ENCODE assay signal across 8 cellular contexts in genomic region chr19:14364098-14364443, GRCh38. TPM values are rescaled to one million over a fixed set of nuclear protein-coding genes. Genes with fewer than 3 reads are reported as not detected.
DNase-seq lines count a peak whose midpoint lies in the region; ATAC-seq, FAIRE-seq and TF ChIP-seq lines count a peak whose summit lies in the region.
"Not testable (repeated sequence)": the region's sequence is repeated elsewhere in the genome, so short reads cannot be mapped to it uniquely, and the experiment has no call there.

No MANE protein-coding gene starts in this region.

- not testable (repeated sequence) for H3K9me3 ChIP-seq in T-helper 17 cell (ENCODE audit: control insufficient read depth, low read length, poor library complexity, severe bottlenecking); H1 (ENCODE audit: insufficient read depth in 2 of 2, low read depth in 1 of 2, low read length in 1 of 2); iPS-20b (ENCODE audit: insufficient read depth, low read depth, low read length)

- not testable (repeated sequence) for H4K20me1 ChIP-seq in H1 (replicated peaks in 1 of 2; ENCODE audit: control insufficient read depth in 1 of 2, insufficient read depth in 2 of 2, low read length in 2 of 2)

- H3K36me3 Mint-ChIP-seq in T-helper 17 cell (ENCODE audit: low read depth); nephron (ENCODE audit: low read depth); stimulated activated memory B cell treated with anti-CD40 and anti-IgM and Interleukin-4, amounts not matched to agents 10 μg/mL and 1 μg/mL and 100 μg/mL, for 72 hours: not testable (repeated sequence)
- H3K36me3 Mint-ChIP-seq in activated naive CD4-positive, alpha-beta T cell treated with anti-CD3 and anti-CD28 coated beads, Interleukin-2, amount 50 U/mL, for 72 hours: peaks cover 0 to 11% of the 10 kb centered on the region in 2 donors

- not testable (repeated sequence) for H2BK120ac ChIP-seq in H1 (replicated peaks; ENCODE audit: low read depth, low read length)

- H3K56ac ChIP-seq in H1 (replicated peaks; ENCODE audit: insufficient read length, low read depth, low read length): not testable (repeated sequence)

- not testable (repeated sequence) for H2AK5ac ChIP-seq in H1 (ENCODE audit: low read depth, low read length)

- H3K4me1 Mint-ChIP-seq in T-helper 17 cell: peaks cover 32% of the 10 kb centered on the region
- peaks cover 32% of the 10 kb centered on the region for H3K4me1 Mint-ChIP-seq in nephron
- peaks cover 43% of the 10 kb centered on the region for H3K4me1 Mint-ChIP-seq in stimulated activated memory B cell treated with anti-CD40 and anti-IgM and Interleukin-4, amounts not matched to agents 10 μg/mL and 1 μg/mL and 100 μg/mL, for 72 hours

- H3K18ac ChIP-seq in H1 (ENCODE audit: extremely low read depth, low read length): not testable (repeated sequence)

- not testable (repeated sequence) for H3K4ac ChIP-seq in H1 (replicated peaks; ENCODE audit: insufficient read length, low read depth, low read length)

- not testable (repeated sequence) for H2BK15ac ChIP-seq in H1 (ENCODE audit: low read length)

- H3K27me3 ChIP-seq in ACC112 (ENCODE audit: insufficient read depth, low read length); H1 (replicated peaks in 1 of 4; ENCODE audit: control insufficient read depth in 3 of 4, extremely low read depth in 1 of 4, insufficient read depth in 3 of 4, low read length in 3 of 4); iPS-20b (ENCODE audit: insufficient read depth, low read length): not testable (repeated sequence)

- H2BK5ac ChIP-seq in H1 (ENCODE audit: low read depth, low read length): not testable (repeated sequence)

- H3K14ac ChIP-seq in H1 (ENCODE audit: insufficient read length): not testable (repeated sequence)

- WGBS in H1 (ENCODE audit: extremely low coverage in 1 of 2, insufficient coverage in 1 of 2, insufficient read length in 1 of 2, insufficient replicate concordance in 2 of 2, low coverage in 1 of 2, low lambda C conversion rate in 2 of 2, missing lambda C conversion rate in 1 of 2), 2 experiments: 83% methylated on average over 9 of the region's 9 CpGs; no CpG with 5 or more reads in 1 of the 2 experiments

- DNase-seq in HFF-Myc (ENCODE audit: extremely low read depth, low read depth); T-helper 17 cell; activated naive CD4-positive, alpha-beta T cell treated with anti-CD3 and anti-CD28 coated beads, Interleukin-2, amount 50 U/mL, for 72 hours (ENCODE audit: low spot score in 2 of 2); H1 (ENCODE audit: low read depth in 1 of 2, low spot score in 2 of 2): not testable (repeated sequence)

- H3K4me3 ChIP-seq in ACC112 (ENCODE audit: low read depth, low read length) (peak overlapping the region; percentile 67; the same call in 1 of the 2 replicates), HFF-Myc (replicated peaks; ENCODE audit: low read depth, low read length) (peak overlapping the region; percentile 39; the same call in 1 of the 2 replicates), H1 (ENCODE audit: extremely low read depth in 1 of 4, insufficient read depth in 2 of 4, low read depth in 3 of 4, low read length in 4 of 4) (peak overlapping the region in 2 of 4 experiments; percentile 39 to 75; a peak in 4 of 8 replicates), iPS-20b (ENCODE audit: low read length) (peak overlapping the region; percentile 79; the same call in 1 of the 2 replicates)

- H2BK12ac ChIP-seq in H1 (ENCODE audit: low read depth, low read length): not testable (repeated sequence)

- H2AFZ ChIP-seq in ACC112 (ENCODE audit: low read length, unreplicated experiment): peak overlapping the region; percentile 59
- H2AFZ ChIP-seq in H1 (ENCODE audit: low read length): not testable (repeated sequence)

- H3K4me2 ChIP-seq in H1 (ENCODE audit: insufficient read depth in 1 of 2, low read depth in 2 of 2, low read length in 2 of 2): peak overlapping the region; percentile 32 to 81; a peak in 3 of 4 replicates

- FAIRE-seq in H1 (lab: Jason Lieb, UNC): not testable (repeated sequence)

- peak overlapping the region; percentile 95; the same call in 1 of the 2 replicates for H4K8ac ChIP-seq in H1 (ENCODE audit: extremely low read depth, insufficient read depth, low read length)

- not testable (repeated sequence) for TF ChIP-seq CTCF in HFF-Myc (IDR thresholded peaks at IDR 0.05; ENCODE audit: low read depth, low read length, missing control alignments); H1 (IDR thresholded peaks at IDR 0.05; ENCODE audit: control extremely low read depth in 1 of 3, insufficient read depth in 1 of 3, low read depth in 1 of 3, low read length in 3 of 3); nephron (IDR thresholded peaks at IDR 0.05; ENCODE audit: unreplicated experiment in 3 of 3)

- not testable (repeated sequence) for H3K9me3 Mint-ChIP-seq in activated naive CD4-positive, alpha-beta T cell treated with anti-CD3 and anti-CD28 coated beads, Interleukin-2, amount 50 U/mL, for 72 hours; nephron; stimulated activated memory B cell treated with anti-CD40 and anti-IgM and Interleukin-4, amounts not matched to agents 10 μg/mL and 1 μg/mL and 100 μg/mL, for 72 hours

- H4K5ac ChIP-seq in H1 (ENCODE audit: insufficient read length, low read depth, low read length): not testable (repeated sequence)

- H3K27ac ChIP-seq in ACC112 (ENCODE audit: low read depth, low read length): peak overlapping the region; percentile 57; the same call in 1 of the 2 replicates
- H3K27ac ChIP-seq in H1 (ENCODE audit: low read depth, low read length): not testable (repeated sequence)
- H3K27ac ChIP-seq in iPS-20b (ENCODE audit: low read length): peak overlapping the region; percentile 94

- not testable (repeated sequence) for H3K27me3 Mint-ChIP-seq in T-helper 17 cell; nephron (ENCODE audit: low read depth); stimulated activated memory B cell treated with anti-CD40 and anti-IgM and Interleukin-4, amounts not matched to agents 10 μg/mL and 1 μg/mL and 100 μg/mL, for 72 hours

- H3K23ac ChIP-seq in H1 (ENCODE audit: insufficient read length): not testable (repeated sequence)

- not testable (repeated sequence) for H4K91ac ChIP-seq in H1 (replicated peaks; ENCODE audit: insufficient read length, low read length)

- CTCF ChIA-PET in H1 (lab: Charles Lee; ENCODE audit: partially characterized antibody): interaction anchor here (0.7 to 10.3 kb wide), 9 partner anchors 15 to 227 kb away, joined by 3 to 114 read pairs (median 3); partner anchors contain the start of genes ADGRE5 and ASF1B

- H3K27ac Mint-ChIP-seq in T-helper 17 cell (peak overlapping the region; percentile 100), nephron (peak overlapping the region; percentile 92 to 93 (median 93))
- H3K27ac Mint-ChIP-seq in activated naive CD4-positive, alpha-beta T cell treated with anti-CD3 and anti-CD28 coated beads, Interleukin-2, amount 50 U/mL, for 72 hours: peak overlapping the region; percentile 74 to 92
- peak overlapping the region; percentile 91 for H3K27ac Mint-ChIP-seq in stimulated activated memory B cell treated with anti-CD40 and anti-IgM and Interleukin-4, amounts not matched to agents 10 μg/mL and 1 μg/mL and 100 μg/mL, for 72 hours

- not testable (repeated sequence) for ATAC-seq in T-helper 17 cell; activated naive CD4-positive, alpha-beta T cell treated with anti-CD3 and anti-CD28 coated beads, Interleukin-2, amount 50 U/mL, for 72 hours; stimulated activated memory B cell treated with anti-CD40 and anti-IgM and Interleukin-4, amounts not matched to agents 10 μg/mL and 1 μg/mL and 100 μg/mL, for 72 hours

- POLR2A ChIA-PET in H1 (lab: Charles Lee; ENCODE audit: partially characterized antibody): interaction anchor here (1.0 to 3.7 kb wide), 22 partner anchors 8 to 589 kb away, joined by 3 to 33 read pairs (median 3); partner anchors contain the start of genes ADGRE5 and C19orf53

- H3K79me1 ChIP-seq in H1 (ENCODE audit: low read depth, low read length): not testable (repeated sequence)

- not testable (repeated sequence) for H3K9ac ChIP-seq in H1 (replicated peaks in 1 of 4; ENCODE audit: extremely low read depth in 1 of 4, low read depth in 3 of 4, low read length in 3 of 4)
- peak overlapping the region; percentile 97 for H3K9ac ChIP-seq in iPS-20b (ENCODE audit: low read depth, low read length)

- H2BK20ac ChIP-seq in H1 (ENCODE audit: low read length): not testable (repeated sequence)

- not testable (repeated sequence) for TF ChIP-seq RAD21 in H1 (IDR thresholded peaks at IDR 0.05 in 1 of 2, conservative IDR thresholded peaks at IDR 0.05 in 1 of 2; ENCODE audit: low read depth in 2 of 2, low read length in 2 of 2)

- not testable (repeated sequence) for H3K4me1 ChIP-seq in ACC112 (ENCODE audit: control insufficient read depth, insufficient read depth, low read length, unreplicated experiment); H1 (replicated peaks in 1 of 4; ENCODE audit: control insufficient read depth in 3 of 4, insufficient read depth in 4 of 4, low read length in 3 of 4); iPS-20b (ENCODE audit: insufficient read depth, low read length)

- H3K79me2 ChIP-seq in ACC112 (ENCODE audit: control insufficient read depth, insufficient read depth, low read length, unreplicated experiment); H1 (ENCODE audit: control insufficient read depth in 1 of 2, insufficient read depth in 2 of 2, low read length in 2 of 2): not testable (repeated sequence)

- not testable (repeated sequence) for H3K23me2 ChIP-seq in H1 (ENCODE audit: low read depth, low read length)

- TF ChIP-seq POLR2A in H1 (IDR thresholded peaks at IDR 0.05; ENCODE audit: control extremely low read depth in 1 of 2, low read depth in 2 of 2, low read length in 2 of 2): not testable (repeated sequence)

- not testable (repeated sequence) for H3K36me3 ChIP-seq in ACC112 (ENCODE audit: insufficient read depth, low read length); H1 (ENCODE audit: control insufficient read depth in 2 of 4, insufficient read depth in 4 of 4, low read length in 3 of 4); iPS-20b (ENCODE audit: insufficient read depth, low read depth, low read length)

- TF ChIP-seq EP300 in H1 (IDR thresholded peaks at IDR 0.05; ENCODE audit: borderline replicate concordance in 1 of 2, low read depth in 2 of 2, low read length in 2 of 2): not testable (repeated sequence)

- H3K4me3 Mint-ChIP-seq in T-helper 17 cell: peak overlapping the region; percentile 94
- H3K4me3 Mint-ChIP-seq in nephron: peak overlapping the region; percentile 52 to 58 (median 53)
- H3K4me3 Mint-ChIP-seq in stimulated activated memory B cell treated with anti-CD40 and anti-IgM and Interleukin-4, amounts not matched to agents 10 μg/mL and 1 μg/mL and 100 μg/mL, for 72 hours: peak overlapping the region; percentile 80

RNA-seq across cellular contexts. Expression of gene ADGRE5, which starts 17.2 kb away (rescaled TPM):
- total RNA-seq in T-helper 17 cell: 1,000 to 10,000 TPM; 1,097 to 1,799 TPM
- total RNA-seq in activated naive CD4-positive, alpha-beta T cell treated with anti-CD3 and anti-CD28 coated beads, Interleukin-2, amount 50 U/mL, for 72 hours: 100 to 1,000 TPM; 222 to 256 TPM
- 3.0 and 3.6 TPM in 2 replicates for total RNA-seq in H1 (2021; fragmentation: NEBNext Ultra II Directional; extraction: Animal tissue kit (Norgen Biotek cat#: 25700))
- 1.6 and 2.3 TPM in 2 replicates for polyA plus RNA-seq in H1 (2011; rRNA removed)
- 1.0 TPM for polyA plus RNA-seq in H1 (2011; cell fraction: cytosol; rRNA removed)
- polyA plus RNA-seq in H1 (2011; cell fraction: nucleus; rRNA removed): 3.0 TPM
- polyA plus RNA-seq in H1 (2012, experiment 1 of 2): 1.3 to 2.2 TPM (median 1.8 TPM) in 4 replicates
- 1.4 TPM for polyA plus RNA-seq in H1 (2012, experiment 2 of 2)
- polyA plus RNA-seq in H1 (2013, experiment 1 of 2): 3.1 TPM
- 3.2 TPM for polyA plus RNA-seq in H1 (2013, experiment 2 of 2)
- 2.7 and 3.4 TPM in 2 replicates for polyA minus RNA-seq in H1 (2011; rRNA and poly(A)+ RNA removed)
- polyA minus RNA-seq in H1 (2011; cell fraction: cytosol; rRNA and poly(A)+ RNA removed): 1.8 TPM
- 4.2 TPM for polyA minus RNA-seq in H1 (2011; cell fraction: nucleus; rRNA and poly(A)+ RNA removed)

RNA-seq across cellular contexts. Expression of gene DDX39A, which starts 55.1 kb away (rescaled TPM):
- 100 to 1,000 TPM; 276 to 284 TPM for total RNA-seq in T-helper 17 cell
- 100 to 1,000 TPM; 208 to 217 TPM for total RNA-seq in activated naive CD4-positive, alpha-beta T cell treated with anti-CD3 and anti-CD28 coated beads, Interleukin-2, amount 50 U/mL, for 72 hours
- 124 and 139 TPM in 2 replicates for total RNA-seq in H1 (2021; fragmentation: NEBNext Ultra II Directional; extraction: Animal tissue kit (Norgen Biotek cat#: 25700))
- polyA plus RNA-seq in H1 (2011; rRNA removed): 139 and 161 TPM in 2 replicates
- 140 TPM for polyA plus RNA-seq in H1 (2011; cell fraction: cytosol; rRNA removed)
- 516 TPM for polyA plus RNA-seq in H1 (2011; cell fraction: nucleus; rRNA removed)
- 146 to 179 TPM (median 162 TPM) in 4 replicates for polyA plus RNA-seq in H1 (2012, experiment 1 of 2)
- polyA plus RNA-seq in H1 (2012, experiment 2 of 2): 209 TPM
- polyA plus RNA-seq in H1 (2013, experiment 1 of 2): 111 TPM
- 106 TPM for polyA plus RNA-seq in H1 (2013, experiment 2 of 2)
- 58.7 and 78.7 TPM in 2 replicates for polyA minus RNA-seq in H1 (2011; rRNA and poly(A)+ RNA removed)
- polyA minus RNA-seq in H1 (2011; cell fraction: cytosol; rRNA and poly(A)+ RNA removed): 49.8 TPM
- 87.6 TPM for polyA minus RNA-seq in H1 (2011; cell fraction: nucleus; rRNA and poly(A)+ RNA removed)

Comparison
In these comparisons a context has a peak if more than half of its experiments do, and no peak if none do; other contexts are left out.
1. RNA of gene ADGRE5, which starts 17.2 kb away (total RNA-seq): 1,097 to 1,799 TPM in T-helper 17 cell and 222 to 256 TPM in activated naive CD4-positive, alpha-beta T cell treated with anti-CD3 and anti-CD28 coated beads, Interleukin-2, amount 50 U/mL, for 72 hours; 3.0 to 3.6 TPM in H1; every median in the first group is over 10 times any median in the second.
2. Peak in every context shown above with its lines, with median percentiles within 50 percentile points of each other: H3K27ac Mint-ChIP-seq and H3K4me3 Mint-ChIP-seq.